Comparison of ENCODE assay signal across 1 cellular context in the genomic region with DNA sequence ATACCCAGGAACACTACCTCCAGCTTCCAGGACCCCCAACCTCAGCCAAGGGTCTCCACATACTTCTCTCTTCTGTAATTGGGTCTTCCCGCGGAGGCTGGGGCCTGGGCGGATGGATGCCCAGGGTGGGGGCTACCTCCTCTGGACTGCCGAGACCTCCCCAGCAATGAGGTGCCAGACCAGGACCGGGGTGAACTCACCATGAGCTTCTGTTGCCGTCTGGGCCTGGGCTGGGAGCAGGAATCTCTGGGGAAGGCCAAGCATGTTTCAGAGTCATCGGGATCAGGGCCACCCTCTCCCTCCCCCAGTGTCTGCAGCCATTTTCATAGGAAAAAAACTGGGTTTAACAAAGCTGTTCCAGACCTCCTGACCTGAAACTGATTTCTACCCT.
TF ChIP-seq lines count a peak whose summit lies in the region.

No MANE protein-coding gene starts in this region.

TF ChIP-seq in IMR-90, 13 proteins besides CTCF, POLR2A, EP300 and RAD21:
- TF ChIP-seq SMC3 (IDR thresholded peaks at IDR 0.05; ENCODE audit: low read depth, low read length) (no peak), FOS (IDR thresholded peaks at IDR 0.05; ENCODE audit: low read depth, low read length) (no peak), MAZ (IDR thresholded peaks at IDR 0.05; ENCODE audit: borderline replicate concordance, low read depth, low read length) (no peak), RCOR1 (IDR thresholded peaks at IDR 0.05; ENCODE audit: insufficient replicate concordance, low read length) (no peak), NFE2L2 (IDR thresholded peaks at IDR 0.05; ENCODE audit: low read depth, low read length) (no peak), MXI1 (IDR thresholded peaks at IDR 0.05; ENCODE audit: borderline replicate concordance, low read depth, low read length) (no peak), MAFK (IDR thresholded peaks at IDR 0.05; ENCODE audit: low read depth, low read length) (no peak), BHLHE40 (IDR thresholded peaks at IDR 0.05; ENCODE audit: low read depth, low read length) (no peak), CHD1 (IDR thresholded peaks at IDR 0.05; ENCODE audit: low read depth, low read length) (no peak), CEBPB (IDR thresholded peaks at IDR 0.05; ENCODE audit: low read depth, low read length) (no peak), RFX5 (IDR thresholded peaks at IDR 0.05; ENCODE audit: low read depth, low read length) (no peak)
- TF ChIP-seq, protein P1, sequence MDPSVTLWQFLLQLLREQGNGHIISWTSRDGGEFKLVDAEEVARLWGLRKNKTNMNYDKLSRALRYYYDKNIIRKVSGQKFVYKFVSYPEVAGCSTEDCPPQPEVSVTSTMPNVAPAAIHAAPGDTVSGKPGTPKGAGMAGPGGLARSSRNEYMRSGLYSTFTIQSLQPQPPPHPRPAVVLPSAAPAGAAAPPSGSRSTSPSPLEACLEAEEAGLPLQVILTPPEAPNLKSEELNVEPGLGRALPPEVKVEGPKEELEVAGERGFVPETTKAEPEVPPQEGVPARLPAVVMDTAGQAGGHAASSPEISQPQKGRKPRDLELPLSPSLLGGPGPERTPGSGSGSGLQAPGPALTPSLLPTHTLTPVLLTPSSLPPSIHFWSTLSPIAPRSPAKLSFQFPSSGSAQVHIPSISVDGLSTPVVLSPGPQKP (IDR thresholded peaks at IDR 0.05; ENCODE audit: borderline replicate concordance, low read depth, low read length), result no peak
- TF ChIP-seq, protein P2, sequence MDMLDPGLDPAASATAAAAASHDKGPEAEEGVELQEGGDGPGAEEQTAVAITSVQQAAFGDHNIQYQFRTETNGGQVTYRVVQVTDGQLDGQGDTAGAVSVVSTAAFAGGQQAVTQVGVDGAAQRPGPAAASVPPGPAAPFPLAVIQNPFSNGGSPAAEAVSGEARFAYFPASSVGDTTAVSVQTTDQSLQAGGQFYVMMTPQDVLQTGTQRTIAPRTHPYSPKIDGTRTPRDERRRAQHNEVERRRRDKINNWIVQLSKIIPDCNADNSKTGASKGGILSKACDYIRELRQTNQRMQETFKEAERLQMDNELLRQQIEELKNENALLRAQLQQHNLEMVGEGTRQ (IDR thresholded peaks at IDR 0.05; ENCODE audit: low read depth, low read length), result no peak
